ENCODE assay signal across 8 cellular contexts in genomic region chr9:134456740-134457315, GRCh38.
DNase-seq lines count a peak whose midpoint lies in the region; ATAC-seq, FAIRE-seq and TF ChIP-seq lines count a peak whose summit lies in the region.

No MANE protein-coding gene starts in this region.

- H3K4me3 ChIP-seq in BJ (ENCODE audit: low read depth, low read length) = no peak overlapping the region
- H3K4me3 ChIP-seq in endothelial cell of umbilical vein (replicated peaks in 1 of 3; ENCODE audit: insufficient read depth in 1 of 3, low read depth in 1 of 3, low read length in 3 of 3) = no peak overlapping the region
- H3K4me3 ChIP-seq in parathyroid adenoma (ENCODE audit: low read depth, low read length) = no peak overlapping the region

- in situ Hi-C loops in GM13976 (cut with MboI; ENCODE audit: low sequenced_read_pairs, unreplicated experiment) = no loop called here

- peak overlapping the region; percentile 39 for H3K4me2 ChIP-seq in endothelial cell of umbilical vein (ENCODE audit: insufficient read depth, low read length)
- H3K4me2 ChIP-seq in parathyroid adenoma (ENCODE audit: low read length) = no peak overlapping the region

- dilution Hi-C loops in endothelial cell of umbilical vein (cut with MboI; ENCODE audit: extremely low pct_ligation_motif_present, low sequenced_read_pairs) = no loop called here

- H3K27me3 ChIP-seq in BJ (ENCODE audit: control insufficient read depth, insufficient read depth, low read length) (no peaks in the 10 kb centered on the region), endothelial cell of umbilical vein (ENCODE audit: control insufficient read depth in 2 of 2, insufficient read depth in 2 of 2, low read length in 2 of 2) (no peaks in the 10 kb centered on the region), parathyroid adenoma (ENCODE audit: control insufficient read depth, insufficient read depth, low read length) (no peaks in the 10 kb centered on the region)

- DNase-seq in BJ (ENCODE audit: low read depth) (no peak), endothelial cell of umbilical vein (ENCODE audit: low read depth, low spot score) (no peak), NCI-H226 (no peak), GM13976 (ENCODE audit: low spot score) (no peak)

- H3K9ac ChIP-seq in endothelial cell of umbilical vein (replicated peaks; ENCODE audit: extremely low read depth, insufficient read depth, low read length) (peak overlapping the region; percentile 88), parathyroid adenoma (no peak overlapping the region)

- H2AFZ ChIP-seq in endothelial cell of umbilical vein (ENCODE audit: low read depth, low read length) = peak overlapping the region; percentile 83
- H2AFZ ChIP-seq in parathyroid adenoma = no peak overlapping the region

- POLR2A ChIA-PET in BJ (lab: Charles Lee) = interaction anchor here (0.7 to 1.2 kb wide), 4 partner anchors 46 to 188 kb away, joined by 3 to 7 read pairs (median 4); no protein-coding TSS in a partner anchor
- POLR2A ChIA-PET in endothelial cell of umbilical vein (lab: Charles Lee) = interaction anchor here (0.7 to 1.0 kb wide), 4 partner anchors 18 to 1257 kb away, joined by 3 to 5 read pairs (median 3); no protein-coding TSS in a partner anchor

- BruUV-seq in endothelial cell of umbilical vein (replicated peaks; lab: Mats Ljungman, UMichigan) = TSS peak; percentile 98

- peak; percentile 4 for FAIRE-seq in endothelial cell of umbilical vein (lab: Jason Lieb, UNC)

- intact Hi-C loops in endothelial cell of umbilical vein (cut with micrococcal nuclease) = loop anchor here (1.0 to 5.0 kb wide), 6 partner anchors 18 to 620 kb away; partner anchors contain the start of gene COL5A1

- H3K27ac ChIP-seq in endothelial cell of umbilical vein (ENCODE audit: insufficient read depth, low read depth, low read length) (peak overlapping the region; percentile 99), parathyroid adenoma (peak overlapping the region; percentile 59)

- ATAC-seq in SK-N-SH treated with all-trans-retinoic acid at 6 μM for 48 hours (no peak; the same call in 2 of the 3 replicates), HG03025 (IDR thresholded peaks at IDR 0.05; ENCODE audit: low FRiP score, unreplicated experiment) (no peak), HG02884 (IDR thresholded peaks at IDR 0.05; ENCODE audit: unreplicated experiment) (no peak)

- H3K36me3 ChIP-seq in BJ (ENCODE audit: control insufficient read depth, insufficient read depth, low read length) = no peaks in the 10 kb centered on the region
- no peaks in the 10 kb centered on the region for H3K36me3 ChIP-seq in endothelial cell of umbilical vein (ENCODE audit: control insufficient read depth in 2 of 2, extremely low read depth in 1 of 2, insufficient read depth in 2 of 2, low read length in 2 of 2)
- no peaks in the 10 kb centered on the region for H3K36me3 ChIP-seq in parathyroid adenoma (ENCODE audit: control insufficient read depth, insufficient read depth, low read length)

- H3K4me1 ChIP-seq in endothelial cell of umbilical vein (ENCODE audit: control insufficient read depth, extremely low read depth, insufficient read depth, low read length) (peaks cover 19% of the 10 kb centered on the region), parathyroid adenoma (no peaks in the 10 kb centered on the region)

- 0 out of 2 replicates have a peak, but pooled peaks have one; percentile 30 for TF ChIP-seq CTCF in BJ (IDR thresholded peaks at IDR 0.05; ENCODE audit: insufficient read depth, low read depth, low read length)
- TF ChIP-seq CTCF in endothelial cell of umbilical vein (IDR thresholded peaks at IDR 0.05; ENCODE audit: extremely low read depth in 1 of 2, insufficient read depth in 1 of 2, low read depth in 1 of 2, low read length in 2 of 2) = no peak
- no peak for TF ChIP-seq CTCF in parathyroid adenoma (IDR thresholded peaks at IDR 0.05)
- no peak for TF ChIP-seq CTCF in GM13976 (IDR thresholded peaks at IDR 0.05; ENCODE audit: borderline replicate concordance, control extremely low read depth, extremely low read depth, insufficient read depth, missing control alignments)

- no peak for TF ChIP-seq POLR2A in endothelial cell of umbilical vein (IDR thresholded peaks at IDR 0.05; ENCODE audit: low read depth, low read length)

- CTCF ChIA-PET in BJ (lab: Yijun Ruan, JAX) = interaction anchor here (0.6 to 1.3 kb wide), 6 partner anchors 18 to 891 kb away, joined by 3 to 5 read pairs (median 4); no protein-coding TSS in a partner anchor
- CTCF ChIA-PET in endothelial cell of umbilical vein (lab: Charles Lee) = interaction anchor here (0.8 to 1.7 kb wide), 10 partner anchors 14 to 282 kb away, joined by 3 to 9 read pairs (median 4); no protein-coding TSS in a partner anchor

- H3K79me2 ChIP-seq in endothelial cell of umbilical vein (ENCODE audit: control insufficient read depth, insufficient read depth, low read length) (no peaks in the 10 kb centered on the region), parathyroid adenoma (no peaks in the 10 kb centered on the region)

- H3K9me1 ChIP-seq in endothelial cell of umbilical vein (replicated peaks; ENCODE audit: control insufficient read depth, extremely low read depth, insufficient read depth, low read length) = no peaks in the 10 kb centered on the region

- H4K20me1 ChIP-seq in endothelial cell of umbilical vein (replicated peaks; ENCODE audit: control insufficient read depth, extremely low read depth, insufficient read depth, low read length) = no peaks in the 10 kb centered on the region

- H3K9me3 ChIP-seq in endothelial cell of umbilical vein (replicated peaks; ENCODE audit: control insufficient read depth, insufficient read depth, low read length) = no peaks in the 10 kb centered on the region
- no peaks in the 10 kb centered on the region for H3K9me3 ChIP-seq in parathyroid adenoma (ENCODE audit: control insufficient read depth, low read length)

TF ChIP-seq in SK-N-SH treated with all-trans-retinoic acid at 6 μM for 48 hours, 23 proteins besides CTCF, POLR2A, EP300 and RAD21:
- TF ChIP-seq ZFP3 (CRISPR knock-in tag; IDR thresholded peaks at IDR 0.05) (peak; percentile 73), ESRRG (CRISPR knock-in tag; IDR thresholded peaks at IDR 0.05) (no peak)

TF ChIP-seq in endothelial cell of umbilical vein, 7 proteins besides CTCF, POLR2A, EP300 and RAD21:
- TF ChIP-seq JUN (IDR thresholded peaks at IDR 0.05; ENCODE audit: borderline replicate concordance, insufficient read depth, insufficient read length, low read depth) (no peak), EZH2 (IDR thresholded peaks at IDR 0.05; ENCODE audit: borderline replicate concordance, low read depth, low read length, severe bottlenecking) (no peak), GATA2 (IDR thresholded peaks at IDR 0.05; ENCODE audit: insufficient read depth, insufficient read length, low read depth, low read length) (no peak), POLR2AphosphoS5 (IDR thresholded peaks at IDR 0.05; ENCODE audit: insufficient read depth, low read depth, low read length) (no peak), FOS (IDR thresholded peaks at IDR 0.05; ENCODE audit: borderline replicate concordance, insufficient read depth, low read length) (no peak), MYC (IDR thresholded peaks at IDR 0.05; ENCODE audit: low read depth, low read length) (no peak), MAX (IDR thresholded peaks at IDR 0.05; ENCODE audit: insufficient read depth, insufficient read length) (no peak)
